In genomic region chr6:130069471-130069870, GRCh38 we compare ENCODE assay signal across 21 cellular contexts.
"Had no signal": no experiment of that assay in that cellular context is flagged by ENCODE, and none has a peak within 500 bp of the region (broad histone marks: within the 10 kb centered on the region; RNA-seq: fewer than 3 reads in every experiment).

No MANE protein-coding gene starts in this region.

- H3K27me3 Mint-ChIP-seq: stimulated activated naive CD8-positive, alpha-beta T cell treated with anti-CD3 and anti-CD28 coated beads, Interleukin-15, Interleukin-2, amounts not matched to agents 100 ng/mL and 50 ng/mL, for 24 hours had no signal

- H3K4me1 Mint-ChIP-seq: mesothelial cell of epicardium had no signal

- H3K36me3 ChIP-seq: prostate gland had no signal

- H3K4me3 Mint-ChIP-seq: mesothelial cell of epicardium; nephron; stimulated activated naive CD8-positive, alpha-beta T cell treated with anti-CD3 and anti-CD28 coated beads, Interleukin-15, Interleukin-2, amounts not matched to agents 100 ng/mL and 50 ng/mL, for 24 hours had no signal

- DNase-seq: activated CD4-positive, alpha-beta T cell treated with anti-CD3 and anti-CD28 coated beads, Interleukin-2, amount 50 U/mL, for 4 hours; activated gamma-delta T cell treated with Interleukin-2 at 50 U/mL for 16 hours; amygdala; dermis blood vessel endothelial cell; effector memory CD4-positive, alpha-beta T cell; esophagus squamous epithelium; right cardiac atrium; stimulated activated CD4-positive, alpha-beta T cell treated with anti-CD3 and anti-CD28 coated beads, Interleukin-15, amount 100 ng/mL, for 24 hours; stimulated activated CD4-positive, alpha-beta T cell treated with anti-CD3 and anti-CD28 coated beads, Interleukin-2, amount 100 ng/mL, for 48 hours; T-helper 1 cell; T1000 had no signal

- H3K27ac Mint-ChIP-seq: activated naive CD4-positive, alpha-beta T cell treated with anti-CD3 and anti-CD28 coated beads, Interleukin-2, amount 50 U/mL, for 72 hours; mesothelial cell of epicardium; stimulated activated naive CD8-positive, alpha-beta T cell treated with anti-CD3 and anti-CD28 coated beads, Interleukin-15, Interleukin-2, amounts not matched to agents 100 ng/mL and 50 ng/mL, for 24 hours had no signal

- ATAC-seq: activated naive CD4-positive, alpha-beta T cell treated with anti-CD3 and anti-CD28 coated beads, Interleukin-2, amount 50 U/mL, for 72 hours; right cardiac atrium had no signal

- H3K27ac ChIP-seq: cardiac muscle cell, esophagus squamous epithelium, hepatocyte, prostate gland, skin epidermis, tibial nerve had no signal

- H3K4me3 ChIP-seq: cardiac muscle cell, esophagus squamous epithelium, hepatocyte, lung, prostate gland, skin epidermis, tibial nerve had no signal

- H3K9me3 ChIP-seq: esophagus squamous epithelium, prostate gland, tibial nerve had no signal

- H3K9me3 Mint-ChIP-seq: activated naive CD4-positive, alpha-beta T cell treated with anti-CD3 and anti-CD28 coated beads, Interleukin-2, amount 50 U/mL, for 72 hours; mesothelial cell of epicardium; nephron; stimulated activated naive CD8-positive, alpha-beta T cell treated with anti-CD3 and anti-CD28 coated beads, Interleukin-15, Interleukin-2, amounts not matched to agents 100 ng/mL and 50 ng/mL, for 24 hours had no signal

- H3K36me3 Mint-ChIP-seq: activated naive CD4-positive, alpha-beta T cell treated with anti-CD3 and anti-CD28 coated beads, Interleukin-2, amount 50 U/mL, for 72 hours had no signal
